Comparison of ENCODE assay signal across 8 cellular contexts in genomic region chr6:110415297-110415916, GRCh38. TPM values are rescaled to one million over a fixed set of nuclear protein-coding genes. Genes with fewer than 3 reads are reported as not detected.
A peak's percentile ranks its signal among the peaks of the same experiment; 100 is the strongest.
DNase-seq lines count a peak whose midpoint lies in the region; ATAC-seq and TF ChIP-seq lines count a peak whose summit lies in the region.

Gene DDO (minus strand): TSS chr6:110415575. CDS start chr6:110413462, 2,113 bp downstream.

- peak within 1 kb of the TSS; percentile 65 to 85 (median 80) for H3K27ac ChIP-seq in upper lobe of left lung

- peaks cover 0 to 3% (median 2%) of the 10 kb centered on the region in 3 donors for H3K27me3 Mint-ChIP-seq in CD14-positive monocyte (ENCODE audit: low read depth in 3 of 3)

- peak within 1 kb of the TSS; percentile 78 to 93 for H3K4me3 Mint-ChIP-seq in CD14-positive monocyte

- no peak for TF ChIP-seq CTCF in CD14-positive monocyte (IDR thresholded peaks at IDR 0.05)
- no peak for TF ChIP-seq CTCF in upper lobe of left lung (IDR thresholded peaks at IDR 0.05)

- no peaks in the 10 kb centered on the region for H3K9me3 ChIP-seq in upper lobe of left lung

- H3K36me3 Mint-ChIP-seq in CD14-positive monocyte, result peaks cover 0 to 4% of the 10 kb centered on the region in 2 donors

- 24 to 53% methylated on average over 3 to 10 of the region's 10 CpGs for whole genome bisulfite sequencing in upper lobe of left lung, 2 donors

- no peaks in the 10 kb centered on the region for H3K27me3 ChIP-seq in upper lobe of left lung

- peak within 1 kb of the TSS in 3 of 4 donors; percentile 37 to 49 (median 42) for H3K4me3 ChIP-seq in upper lobe of left lung

- no peak for TF ChIP-seq EP300 in upper lobe of left lung (IDR thresholded peaks at IDR 0.05)

- H3K36me3 ChIP-seq in upper lobe of left lung, result no peaks in the 10 kb centered on the region

- peaks cover 5 to 15% (median 8%) of the 10 kb centered on the region in 4 donors for H3K4me1 ChIP-seq in upper lobe of left lung

- ATAC-seq in upper lobe of left lung (ENCODE audit: low FRiP score in 2 of 2), result peak; percentile 85 to 92
- ATAC-seq in GM21381 (IDR thresholded peaks at IDR 0.05; ENCODE audit: unreplicated experiment), result no peak
- no peak for ATAC-seq in GM18498 (IDR thresholded peaks at IDR 0.05; ENCODE audit: unreplicated experiment)
- no peak for ATAC-seq in HG03521 (IDR thresholded peaks at IDR 0.05; ENCODE audit: unreplicated experiment)

- no peak for TF ChIP-seq POLR2A in upper lobe of left lung (IDR thresholded peaks at IDR 0.05)

- H3K27ac Mint-ChIP-seq in CD14-positive monocyte, result peak within 1 kb of the TSS; percentile 74 to 97 (median 91)

- peaks cover 39% of the 10 kb centered on the region for H3K4me1 Mint-ChIP-seq in CD14-positive monocyte

- peak; percentile 71 for DNase-seq in CD14-positive monocyte (ENCODE audit: low spot score)
- peak; percentile 90 for DNase-seq in NCI-H2196 (lab: John Stamatoyannopoulos, UW; ENCODE audit: unreplicated experiment)
- peak; percentile 96 for DNase-seq in cerebellar cortex (ENCODE audit: low spot score)
- DNase-seq in lung microvascular endothelial cell (ENCODE audit: low read depth in 2 of 2), result peak; percentile 50 to 98
- peak; percentile 70 to 72 for DNase-seq in upper lobe of left lung

- intact Hi-C loops in CD14-positive monocyte (cut with micrococcal nuclease), result no loop called here

- H3K9me3 Mint-ChIP-seq in CD14-positive monocyte, result peaks cover 0 to 1% (median 0%) of the 10 kb centered on the region in 7 donors

RNA-seq across cellular contexts. Expression of gene DDO, which starts in this region (rescaled TPM):
- polyA plus RNA-seq in CD14-positive monocyte, result 1 to 10 TPM in 1 of 2 donors, under 1 TPM in 1; 0.24 to 2.2 TPM
- total RNA-seq in lung microvascular endothelial cell (1.7 and 2.6 TPM in 2 replicates), upper lobe of left lung (1 to 10 TPM; 1.4 to 7.6 (median 3.2) TPM)

Comparison
In these comparisons a context has a peak if more than half of its experiments do, and no peak if none do; other contexts are left out.
1. ATAC-seq: peak in upper lobe of left lung (2 of 2); none in GM21381 (single experiment), GM18498 (single experiment) and HG03521 (single experiment).
2. Peak in every context shown above with its lines, with median percentiles within 50 percentile points of each other: DNase-seq.